28 cellular contexts compared by ENCODE assay signal in genomic region chr10:126160571-126160970, GRCh38.
"Had no signal": no experiment of that assay in that cellular context is flagged by ENCODE, and none has a peak within 500 bp of the region (broad histone marks: within the 10 kb centered on the region; RNA-seq: fewer than 3 reads in every experiment).

No MANE protein-coding gene starts in this region.

- H3K27me3 ChIP-seq: ascending aorta, cardiac muscle cell, colonic mucosa, ovary, uterus had no signal

- H3K36me3 ChIP-seq: ascending aorta, cardiac muscle cell, colonic mucosa, gastroesophageal sphincter, left lung, lower lobe of right lung, ovary, prostate gland, thoracic aorta, uterus had no signal

- ATAC-seq: activated T-cell treated with anti-CD3 and anti-CD28 coated beads, Interleukin-2, amount 50 U/mL, for 72 hours; gastroesophageal sphincter; lower lobe of right lung; sciatic nerve; stimulated activated effector memory CD8-positive, alpha-beta T cell treated with anti-CD3 and anti-CD28 coated beads, Interleukin-12 subunit alpha, Interleukin-12 subunit beta, amount 100 ng/mL, for 72 hours had no signal

- H3K4me3 ChIP-seq: ascending aorta, cardiac muscle cell, colonic mucosa, gastroesophageal sphincter, left lung, lower lobe of right lung, mucosa of descending colon, ovary, prostate gland, thoracic aorta, uterus had no signal

- H3K9me3 ChIP-seq: ascending aorta, colonic mucosa, gastroesophageal sphincter, left lung, lower lobe of right lung, mucosa of descending colon, ovary, prostate gland, thoracic aorta, uterus had no signal

- DNase-seq: activated CD4-positive, alpha-beta T cell treated with anti-CD3 and anti-CD28 coated beads for 4 hours; activated CD4-positive, alpha-beta T cell treated with anti-CD3 and anti-CD28 coated beads, Interleukin-2, amount 50 U/mL, for 4 hours; activated effector memory CD4-positive, alpha-beta T cell treated with Interleukin-2 at 50 U/mL for 16 hours; activated naive CD4-positive, alpha-beta T cell treated with Interleukin-2 at 50 U/mL for 16 hours; activated naive CD8-positive, alpha-beta T cell treated with anti-CD3 and anti-CD28 coated beads, Interleukin-2, amount 10 ng/mL, durations not matched to agents 7 days and 5 days; activated T-cell treated with anti-CD3 and anti-CD28 coated beads for 4 hours; activated T-cell treated with anti-CD3 and anti-CD28 coated beads, Interleukin-2, amount 50 U/mL, for 72 hours; cerebellar nuclear complex; colonic mucosa; effector memory CD4-positive, alpha-beta T cell; hippocampal formation; left lung; lower lobe of right lung; ovary; retina; small intestine; stimulated activated CD4-positive, alpha-beta T cell treated with anti-CD3 and anti-CD28 coated beads, Interleukin-4, amount 100 ng/mL, for 24 hours; T-helper 2 cell; trophoblast cell; uterus had no signal

- H3K4me1 ChIP-seq: ascending aorta, colonic mucosa, gastroesophageal sphincter, left lung, lower lobe of right lung, prostate gland, uterus had no signal

- H3K27ac ChIP-seq: ascending aorta, cardiac muscle cell, colonic mucosa, gastroesophageal sphincter, left lung, lower lobe of right lung, ovary, prostate gland, thoracic aorta, uterus had no signal
